Comparison of ENCODE assay signal across 25 cellular contexts in the genomic region with DNA sequence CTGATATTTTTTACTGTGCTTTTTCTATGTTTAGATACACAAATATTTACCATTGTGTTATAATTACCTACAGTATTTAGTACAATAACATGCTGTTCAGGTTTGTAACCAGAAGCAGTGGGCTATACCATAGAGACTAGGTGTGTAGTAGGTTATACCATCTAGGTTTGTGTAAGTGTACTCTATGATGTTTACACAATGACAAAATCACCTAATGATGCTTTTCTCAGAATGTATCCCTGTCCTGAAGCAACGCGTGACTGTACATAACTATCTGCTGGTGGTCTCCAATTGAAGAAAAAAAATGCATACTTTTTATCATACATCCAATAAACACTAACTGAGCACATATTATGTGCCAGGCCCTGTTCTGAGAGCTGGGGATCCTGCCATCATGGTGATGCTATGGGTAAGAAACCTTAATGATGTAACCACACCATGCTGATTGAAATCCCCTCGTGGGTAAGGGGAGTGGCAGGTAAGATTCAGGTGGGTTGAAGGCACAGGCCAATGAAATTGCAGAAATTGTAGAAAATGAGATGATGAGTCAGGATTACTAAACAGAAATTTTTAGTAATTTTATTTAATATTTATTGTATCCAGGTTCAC.
DNase-seq lines count a peak whose midpoint lies in the region; ATAC-seq, FAIRE-seq and TF ChIP-seq lines count a peak whose summit lies in the region.
"Had no signal": no experiment of that assay in that cellular context is flagged by ENCODE, and none has a peak within 500 bp of the region (broad histone marks: within the 10 kb centered on the region; RNA-seq: fewer than 3 reads in every experiment).

No MANE protein-coding gene starts in this region.

- RAD21 ChIA-PET in GM12878 (lab: Charles Lee; ENCODE audit: unreplicated experiment) = interaction anchor here (1.1 to 4.4 kb wide), 5 partner anchors 8 to 70 kb away, joined by 3 to 22 read pairs (median 4); no protein-coding TSS in a partner anchor

- no peak for TF ChIP-seq POLR2A in GM12878 (IDR thresholded peaks at IDR 0.05; ENCODE audit: low read depth, low read length)

- no peak for TF ChIP-seq RAD21 in GM12878 (IDR thresholded peaks at IDR 0.05; ENCODE audit: insufficient read depth, low read depth, low read length)

- H3K27ac ChIP-seq in CD4-positive, alpha-beta T cell (ENCODE audit: low read depth, low read length) = no peak overlapping the region
- H3K27ac ChIP-seq in GM12878 (ENCODE audit: control insufficient read depth, insufficient read depth) = peak overlapping the region; percentile 85; the same call in 1 of the 2 replicates
- H3K27ac ChIP-seq: body of pancreas, gastroesophageal sphincter, SK-N-MC, stomach, thyroid gland had no signal

- intact Hi-C loops in activated CD4-positive, alpha-beta T cell treated with anti-CD3 and anti-CD28 coated beads, Interleukin-2, amount 10 ng/mL, durations not matched to agents 24 days and 14 days (cut with micrococcal nuclease) = no loop called here
- intact Hi-C loops in CD4-positive, alpha-beta T cell (cut with DNase I, micrococcal nuclease) = no loop called here
- intact Hi-C loops in GM12878 (cut with micrococcal nuclease; ENCODE audit: unreplicated experiment) = no loop called here
- intact Hi-C loops in posterior vena cava (cut with DNase I) = no loop called here

- H3K4me3 Mint-ChIP-seq in activated CD4-positive, alpha-beta T cell treated with anti-CD3 and anti-CD28 coated beads, Interleukin-2, amount 10 ng/mL, durations not matched to agents 24 days and 14 days = no peak overlapping the region
- H3K4me3 Mint-ChIP-seq in CD4-positive, alpha-beta T cell = peak overlapping the region; percentile 37
- no peak overlapping the region for H3K4me3 Mint-ChIP-seq in activated CD4-positive, alpha-beta memory T cell treated with anti-CD3 and anti-CD28 coated beads, Interleukin-2, amount 10 ng/mL, durations not matched to agents 7 days and 5 days
- no peak overlapping the region for H3K4me3 Mint-ChIP-seq in effector memory CD8-positive, alpha-beta T cell
- H3K4me3 Mint-ChIP-seq: memory B cell had no signal

- H3K27me3 ChIP-seq in CD4-positive, alpha-beta T cell (ENCODE audit: control insufficient read depth, insufficient read depth, low read length) = no peaks in the 10 kb centered on the region
- H3K27me3 ChIP-seq in GM12878 (replicated peaks in 1 of 2; ENCODE audit: control insufficient read depth in 2 of 2, insufficient read depth in 2 of 2, low read length in 1 of 2) = no peaks in the 10 kb centered on the region
- H3K27me3 ChIP-seq: body of pancreas, dorsolateral prefrontal cortex, gastroesophageal sphincter, stomach, thyroid gland had no signal

- H3K79me2 ChIP-seq in GM12878 (ENCODE audit: control insufficient read depth, insufficient read depth, low read length) = peaks cover 58% of the 10 kb centered on the region

- SMC1A ChIA-PET in GM12878 (lab: Charles Lee; ENCODE audit: uncharacterized antibody, unreplicated experiment) = interaction anchor here (0.9 to 4.5 kb wide), 8 partner anchors 7 to 56 kb away, joined by 3 to 34 read pairs (median 6); no protein-coding TSS in a partner anchor

- BruUV-seq in GM12878 (replicated peaks; lab: Mats Ljungman, UMichigan) = no TSS peak

- POLR2A ChIA-PET in CD4-positive, alpha-beta T cell (lab: Charles Lee) = interaction anchor here (0.6 to 2.1 kb wide), 4 partner anchors 8 to 174 kb away, joined by 4 to 6 read pairs (median 4); no protein-coding TSS in a partner anchor
- POLR2A ChIA-PET in activated CD4-positive, alpha-beta memory T cell treated with anti-CD3 and anti-CD28 coated beads, Interleukin-2, amount 10 ng/mL, durations not matched to agents 7 days and 5 days (lab: Charles Lee) = interaction anchor here (0.6 to 1.5 kb wide), 6 partner anchors 8 to 37 kb away, joined by 3 to 8 read pairs (median 5); no protein-coding TSS in a partner anchor
- POLR2A ChIA-PET in GM12878 (lab: Charles Lee) = interaction anchor here (0.9 to 1.4 kb wide), 2 partner anchors 29 to 57 kb away, joined by 5 to 6 read pairs; no protein-coding TSS in a partner anchor

- H4K20me1 ChIP-seq in GM12878 (ENCODE audit: control insufficient read depth, insufficient read depth) = no peaks in the 10 kb centered on the region

- no peak overlapping the region for H3K9ac ChIP-seq in GM12878 (ENCODE audit: control insufficient read depth, insufficient read depth, low read length)

- no peak for TF ChIP-seq EP300 in GM12878 (IDR thresholded peaks at IDR 0.05; ENCODE audit: borderline replicate concordance in 1 of 2, control insufficient read depth in 1 of 2, low read depth in 2 of 2, low read length in 2 of 2)

- FAIRE-seq in GM12878 (lab: Jason Lieb, UNC) = no peak
- FAIRE-seq: A204.1 had no signal

- H2AFZ ChIP-seq in GM12878 (ENCODE audit: control insufficient read depth, low read depth, low read length) = no peak overlapping the region

- no peaks in the 10 kb centered on the region for H3K9me3 ChIP-seq in CD4-positive, alpha-beta T cell (ENCODE audit: control insufficient read depth, low read length)
- no peaks in the 10 kb centered on the region for H3K9me3 ChIP-seq in GM12878 (replicated peaks; ENCODE audit: control insufficient read depth, insufficient read depth, low read length)
- H3K9me3 ChIP-seq: body of pancreas, gastroesophageal sphincter, stomach, thyroid gland had no signal

- peak overlapping the region; percentile 73 for H3K27ac Mint-ChIP-seq in activated CD4-positive, alpha-beta T cell treated with anti-CD3 and anti-CD28 coated beads, Interleukin-2, amount 10 ng/mL, durations not matched to agents 24 days and 14 days
- H3K27ac Mint-ChIP-seq in CD4-positive, alpha-beta T cell = peak overlapping the region; percentile 78
- peak overlapping the region; percentile 87 for H3K27ac Mint-ChIP-seq in activated CD4-positive, alpha-beta memory T cell treated with anti-CD3 and anti-CD28 coated beads, Interleukin-2, amount 10 ng/mL, durations not matched to agents 7 days and 5 days
- no peak overlapping the region for H3K27ac Mint-ChIP-seq in effector memory CD8-positive, alpha-beta T cell

- peaks cover 33% of the 10 kb centered on the region for H3K4me1 ChIP-seq in GM12878 (ENCODE audit: control insufficient read depth, insufficient read depth, low read length)
- H3K4me1 ChIP-seq: body of pancreas had no signal

- 75% methylated on average over 3 of the region's 3 CpGs for WGBS in GM12878 (ENCODE audit: insufficient coverage, insufficient replicate concordance, low lambda C conversion rate, missing lambda C conversion rate)

- H3K4me1 Mint-ChIP-seq in activated CD4-positive, alpha-beta T cell treated with anti-CD3 and anti-CD28 coated beads, Interleukin-2, amount 10 ng/mL, durations not matched to agents 24 days and 14 days = peaks cover 73% of the 10 kb centered on the region
- H3K4me1 Mint-ChIP-seq in CD4-positive, alpha-beta T cell (ENCODE audit: low read depth) = peaks cover 91% of the 10 kb centered on the region
- H3K4me1 Mint-ChIP-seq in activated CD4-positive, alpha-beta memory T cell treated with anti-CD3 and anti-CD28 coated beads, Interleukin-2, amount 10 ng/mL, durations not matched to agents 7 days and 5 days = peaks cover 75% of the 10 kb centered on the region
- H3K4me1 Mint-ChIP-seq in effector memory CD8-positive, alpha-beta T cell (ENCODE audit: low read depth in 2 of 2) = peaks cover 64 to 81% of the 10 kb centered on the region in 2 donors

- CTCF ChIA-PET in CD4-positive, alpha-beta T cell (lab: Charles Lee) = interaction anchor here (0.7 to 1.2 kb wide), 2 partner anchors 74 to 117 kb away, joined by 3 read pairs; no protein-coding TSS in a partner anchor
- CTCF ChIA-PET in activated CD4-positive, alpha-beta memory T cell treated with anti-CD3 and anti-CD28 coated beads, Interleukin-2, amount 10 ng/mL, durations not matched to agents 7 days and 5 days (lab: Charles Lee) = interaction anchor here (0.8 to 1.9 kb wide), 5 partner anchors 8 to 77 kb away, joined by 3 to 4 read pairs (median 4); partner anchors contain the start of gene FYN
- CTCF ChIA-PET in GM12878 (lab: Yijun Ruan, JAX) = interaction anchor here (1.3 to 1.8 kb wide), 3 partner anchors 8 to 86 kb away, joined by 3 to 6 read pairs (median 5); no protein-coding TSS in a partner anchor

- peaks cover 56% of the 10 kb centered on the region for H3K36me3 Mint-ChIP-seq in activated CD4-positive, alpha-beta T cell treated with anti-CD3 and anti-CD28 coated beads, Interleukin-2, amount 10 ng/mL, durations not matched to agents 24 days and 14 days (ENCODE audit: low read depth)
- peaks cover 65% of the 10 kb centered on the region for H3K36me3 Mint-ChIP-seq in CD4-positive, alpha-beta T cell (ENCODE audit: low read depth)
- peaks cover 16% of the 10 kb centered on the region for H3K36me3 Mint-ChIP-seq in activated CD4-positive, alpha-beta memory T cell treated with anti-CD3 and anti-CD28 coated beads, Interleukin-2, amount 10 ng/mL, durations not matched to agents 7 days and 5 days (ENCODE audit: low read depth)
- peaks cover 38% of the 10 kb centered on the region for H3K36me3 Mint-ChIP-seq in effector memory CD8-positive, alpha-beta T cell (ENCODE audit: insufficient read depth)

- TF ChIP-seq CTCF in CD4-positive, alpha-beta T cell (IDR thresholded peaks at IDR 0.05) = no peak
- TF ChIP-seq CTCF in GM12878 (IDR thresholded peaks at IDR 0.05 in 2 of 3, conservative IDR thresholded peaks at IDR 0.05 in 1 of 3; ENCODE audit: control insufficient read depth in 2 of 3, extremely low read depth in 1 of 3, insufficient read depth in 1 of 3, low read depth in 3 of 3, low read length in 3 of 3) = no peak

- no peak overlapping the region for H3K4me3 ChIP-seq in GM12878
- H3K4me3 ChIP-seq: body of pancreas, dorsolateral prefrontal cortex, gastroesophageal sphincter, SK-N-MC, stomach, thyroid gland had no signal

- H3K36me3 ChIP-seq in GM12878 (ENCODE audit: control insufficient read depth in 2 of 2, insufficient read depth in 2 of 2, low read length in 1 of 2) = peaks cover 0 to under 1% of the 10 kb centered on the region in 2 experiments; a peak in 1 of 4 replicates
- H3K36me3 ChIP-seq: gastroesophageal sphincter, stomach, thyroid gland had no signal

- no peaks in the 10 kb centered on the region for H3K9me3 Mint-ChIP-seq in activated CD4-positive, alpha-beta T cell treated with anti-CD3 and anti-CD28 coated beads, Interleukin-2, amount 10 ng/mL, durations not matched to agents 24 days and 14 days
- no peaks in the 10 kb centered on the region for H3K9me3 Mint-ChIP-seq in CD4-positive, alpha-beta T cell
- H3K9me3 Mint-ChIP-seq in activated CD4-positive, alpha-beta memory T cell treated with anti-CD3 and anti-CD28 coated beads, Interleukin-2, amount 10 ng/mL, durations not matched to agents 7 days and 5 days = no peaks in the 10 kb centered on the region
- H3K9me3 Mint-ChIP-seq in effector memory CD8-positive, alpha-beta T cell = no peaks in the 10 kb centered on the region
- H3K9me3 Mint-ChIP-seq: memory B cell had no signal

- H3K27me3 Mint-ChIP-seq in activated CD4-positive, alpha-beta T cell treated with anti-CD3 and anti-CD28 coated beads, Interleukin-2, amount 10 ng/mL, durations not matched to agents 24 days and 14 days = no peaks in the 10 kb centered on the region
- H3K27me3 Mint-ChIP-seq in CD4-positive, alpha-beta T cell = no peaks in the 10 kb centered on the region
- H3K27me3 Mint-ChIP-seq in activated CD4-positive, alpha-beta memory T cell treated with anti-CD3 and anti-CD28 coated beads, Interleukin-2, amount 10 ng/mL, durations not matched to agents 7 days and 5 days = no peaks in the 10 kb centered on the region
- no peaks in the 10 kb centered on the region for H3K27me3 Mint-ChIP-seq in effector memory CD8-positive, alpha-beta T cell
- H3K27me3 Mint-ChIP-seq: memory B cell had no signal

- ATAC-seq in CD4-positive, alpha-beta T cell (ENCODE audit: poor library complexity) = no peak
- ATAC-seq in GM12878 = no peak
- no peak for ATAC-seq in effector memory CD8-positive, alpha-beta T cell (replicated peaks)
- ATAC-seq: body of pancreas, gastroesophageal sphincter, left lobe of liver had no signal

- no peak for DNase-seq in activated CD4-positive, alpha-beta T cell treated with anti-CD3 and anti-CD28 coated beads, Interleukin-2, amount 10 ng/mL, durations not matched to agents 24 days and 14 days
- no peak for DNase-seq in activated CD4-positive, alpha-beta T cell treated with anti-CD3 and anti-CD28 coated beads for 1 hour
- no peak for DNase-seq in CD4-positive, alpha-beta T cell
- DNase-seq in activated CD4-positive, alpha-beta memory T cell treated with anti-CD3 and anti-CD28 coated beads, Interleukin-2, amount 10 ng/mL, durations not matched to agents 7 days and 5 days = no peak
- DNase-seq in GM12878 (ENCODE audit: low read depth, low spot score) = no peak
- no peak for DNase-seq in effector memory CD8-positive, alpha-beta T cell
- DNase-seq in posterior vena cava (ENCODE audit: low spot score) = no peak
- DNase-seq in GF-D8 (lab: John Stamatoyannopoulos, UW) = no peak
- DNase-seq: body of pancreas; cerebellar nuclear complex; DMS53; dorsolateral prefrontal cortex; H7; hippocampal formation; NCI-H1048; NCI-H1694 treated with DMSO at 0.1 percent for 48 hours; OCI-M1; stimulated activated CD4-positive, alpha-beta T cell treated with anti-CD3 and anti-CD28 coated beads, Interleukin-15, amount 100 ng/mL, for 24 hours; stomach; thyroid gland had no signal

- in situ Hi-C loops in GM12878 (cut with MboI) = no loop called here

- no peak overlapping the region for H3K4me2 ChIP-seq in GM12878 (ENCODE audit: control insufficient read depth, insufficient read depth)

Comparison
In these comparisons a context has a peak if more than half of its experiments do, and no peak if none do; other contexts are left out.
1. H3K27ac Mint-ChIP-seq: peak in activated CD4-positive, alpha-beta T cell treated with anti-CD3 and anti-CD28 coated beads, Interleukin-2, amount 10 ng/mL, durations not matched to agents 24 days and 14 days (single experiment), CD4-positive, alpha-beta T cell (single experiment) and activated CD4-positive, alpha-beta memory T cell treated with anti-CD3 and anti-CD28 coated beads, Interleukin-2, amount 10 ng/mL, durations not matched to agents 7 days and 5 days (single experiment); none in effector memory CD8-positive, alpha-beta T cell (0 of 2).